ENCODE assay signal across 1 cellular context in the genomic region with DNA sequence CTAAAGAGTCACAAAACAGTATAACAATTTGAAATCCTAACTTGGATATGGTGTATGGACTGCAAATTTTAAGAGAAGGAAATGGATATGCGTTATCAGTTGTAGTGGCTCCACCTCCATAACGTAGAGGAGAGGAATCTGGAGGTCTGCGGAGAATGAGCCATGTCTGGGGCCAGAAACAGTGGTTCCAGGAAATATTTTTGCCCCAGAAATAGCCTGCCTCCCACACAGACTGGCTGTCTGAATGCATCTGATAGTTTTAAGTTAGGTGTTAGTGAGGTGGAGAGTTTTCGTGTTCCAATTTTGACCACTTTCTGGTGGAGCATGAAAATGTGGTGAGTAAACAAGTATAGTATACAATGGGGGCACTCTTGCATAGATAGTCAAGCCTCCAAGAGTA.
TF ChIP-seq lines count a peak whose summit lies in the region.

No MANE protein-coding gene starts in this region.

TF ChIP-seq in K562, 482 proteins besides CTCF, POLR2A, EP300 and RAD21 (continued from another document and continues in another):
- TF ChIP-seq, protein P1, sequence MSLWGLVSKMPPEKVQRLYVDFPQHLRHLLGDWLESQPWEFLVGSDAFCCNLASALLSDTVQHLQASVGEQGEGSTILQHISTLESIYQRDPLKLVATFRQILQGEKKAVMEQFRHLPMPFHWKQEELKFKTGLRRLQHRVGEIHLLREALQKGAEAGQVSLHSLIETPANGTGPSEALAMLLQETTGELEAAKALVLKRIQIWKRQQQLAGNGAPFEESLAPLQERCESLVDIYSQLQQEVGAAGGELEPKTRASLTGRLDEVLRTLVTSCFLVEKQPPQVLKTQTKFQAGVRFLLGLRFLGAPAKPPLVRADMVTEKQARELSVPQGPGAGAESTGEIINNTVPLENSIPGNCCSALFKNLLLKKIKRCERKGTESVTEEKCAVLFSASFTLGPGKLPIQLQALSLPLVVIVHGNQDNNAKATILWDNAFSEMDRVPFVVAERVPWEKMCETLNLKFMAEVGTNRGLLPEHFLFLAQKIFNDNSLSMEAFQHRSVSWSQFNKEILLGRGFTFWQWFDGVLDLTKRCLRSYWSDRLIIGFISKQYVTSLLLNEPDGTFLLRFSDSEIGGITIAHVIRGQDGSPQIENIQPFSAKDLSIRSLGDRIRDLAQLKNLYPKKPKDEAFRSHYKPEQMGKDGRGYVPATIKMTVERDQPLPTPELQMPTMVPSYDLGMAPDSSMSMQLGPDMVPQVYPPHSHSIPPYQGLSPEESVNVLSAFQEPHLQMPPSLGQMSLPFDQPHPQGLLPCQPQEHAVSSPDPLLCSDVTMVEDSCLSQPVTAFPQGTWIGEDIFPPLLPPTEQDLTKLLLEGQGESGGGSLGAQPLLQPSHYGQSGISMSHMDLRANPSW (CRISPR knock-in tag; IDR thresholded peaks at IDR 0.05) = no peak
- TF ChIP-seq TGIF2 (CRISPR knock-in tag; IDR thresholded peaks at IDR 0.05) (no peak), MAFK (IDR thresholded peaks at IDR 0.05; ENCODE audit: low read length) (no peak), ZNF384 (IDR thresholded peaks at IDR 0.05; ENCODE audit: low read depth, low read length) (no peak), FOXM1 (IDR thresholded peaks at IDR 0.05; ENCODE audit: low read depth) (peak; percentile 60), FOXM1 (CRISPR knock-in tag; IDR thresholded peaks at IDR 0.05; ENCODE audit: low read depth) (no peak), SMAD3 (CRISPR knock-in tag; conservative IDR thresholded peaks at IDR 0.05) (0 out of 2 replicates have a peak, but pooled peaks have one; percentile 14), KLF6 (CRISPR knock-in tag; IDR thresholded peaks at IDR 0.05; ENCODE audit: borderline replicate concordance) (no peak), GTF2E2 (tag; IDR thresholded peaks at IDR 0.05) (no peak; the same call in 1 of the 2 replicates), ZC3H8 (IDR thresholded peaks at IDR 0.05) (no peak), RCOR1 (IDR thresholded peaks at IDR 0.05; ENCODE audit: borderline replicate concordance in 1 of 2, low read depth in 2 of 2, low read length in 2 of 2) (peak in 1 of 2 experiments; percentile 85; a peak in 2 of 4 replicates), MYBL2 (IDR thresholded peaks at IDR 0.05; ENCODE audit: low read depth) (no peak), MYBL2 (CRISPR knock-in tag; IDR thresholded peaks at IDR 0.05; ENCODE audit: borderline replicate concordance) (no peak), POLR2H (tag; IDR thresholded peaks at IDR 0.05; ENCODE audit: low read depth) (peak; percentile 43; the same call in 1 of the 2 replicates), HDAC8 (tag; IDR thresholded peaks at IDR 0.05) (no peak), DPF2 (IDR thresholded peaks at IDR 0.05) (peak; percentile 75), RB1 (IDR thresholded peaks at IDR 0.05; ENCODE audit: low read depth) (no peak), DDX20 (tag; IDR thresholded peaks at IDR 0.05; ENCODE audit: low read depth) (no peak), MEF2A (IDR thresholded peaks at IDR 0.05; ENCODE audit: control insufficient read depth, low read depth, low read length) (peak; percentile 89; the same call in 1 of the 2 replicates), SREBF1 (IDR thresholded peaks at IDR 0.05; ENCODE audit: borderline replicate concordance, low read depth, low read length) (no peak), ELF1 (tag; IDR thresholded peaks at IDR 0.05) (no peak), KAT7 (CRISPR knock-in tag; IDR thresholded peaks at IDR 0.05; ENCODE audit: borderline replicate concordance) (no peak), POU5F1 (IDR thresholded peaks at IDR 0.05; ENCODE audit: borderline replicate concordance, low read depth, low read length, partially characterized antibody) (no peak), XRCC4 (IDR thresholded peaks at IDR 0.05; ENCODE audit: extremely low read depth, insufficient read depth, insufficient read length) (no peak), ZNF263 (CRISPR knock-in tag; IDR thresholded peaks at IDR 0.05; ENCODE audit: borderline replicate concordance) (no peak), HNRNPL (IDR thresholded peaks at IDR 0.05; ENCODE audit: low read depth, low read length) (no peak), ILK (tag; IDR thresholded peaks at IDR 0.05; ENCODE audit: borderline replicate concordance, low read depth) (no peak), FOS (IDR thresholded peaks at IDR 0.05; ENCODE audit: extremely low read depth, insufficient read length) (no peak), HDGF (IDR thresholded peaks at IDR 0.05) (no peak), ZFP30 (CRISPR knock-in tag; IDR thresholded peaks at IDR 0.05; ENCODE audit: borderline replicate concordance) (no peak), KHSRP (IDR thresholded peaks at IDR 0.05) (no peak), ZNF239 (CRISPR knock-in tag; IDR thresholded peaks at IDR 0.05) (no peak), TARDBP (IDR thresholded peaks at IDR 0.05) (no peak), ETS2 (tag; IDR thresholded peaks at IDR 0.05; ENCODE audit: borderline replicate concordance, poor library complexity, severe bottlenecking) (no peak)
- TF ChIP-seq, protein P2, sequence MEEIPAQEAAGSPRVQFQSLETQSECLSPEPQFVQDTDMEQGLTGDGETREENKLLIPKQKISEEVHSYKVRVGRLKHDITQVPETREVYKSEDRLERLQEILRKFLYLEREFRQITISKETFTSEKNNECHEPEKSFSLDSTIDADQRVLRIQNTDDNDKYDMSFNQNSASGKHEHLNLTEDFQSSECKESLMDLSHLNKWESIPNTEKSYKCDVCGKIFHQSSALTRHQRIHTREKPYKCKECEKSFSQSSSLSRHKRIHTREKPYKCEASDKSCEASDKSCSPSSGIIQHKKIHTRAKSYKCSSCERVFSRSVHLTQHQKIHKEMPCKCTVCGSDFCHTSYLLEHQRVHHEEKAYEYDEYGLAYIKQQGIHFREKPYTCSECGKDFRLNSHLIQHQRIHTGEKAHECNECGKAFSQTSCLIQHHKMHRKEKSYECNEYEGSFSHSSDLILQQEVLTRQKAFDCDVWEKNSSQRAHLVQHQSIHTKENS (CRISPR knock-in tag; IDR thresholded peaks at IDR 0.05) = no peak
- TF ChIP-seq, protein P3, sequence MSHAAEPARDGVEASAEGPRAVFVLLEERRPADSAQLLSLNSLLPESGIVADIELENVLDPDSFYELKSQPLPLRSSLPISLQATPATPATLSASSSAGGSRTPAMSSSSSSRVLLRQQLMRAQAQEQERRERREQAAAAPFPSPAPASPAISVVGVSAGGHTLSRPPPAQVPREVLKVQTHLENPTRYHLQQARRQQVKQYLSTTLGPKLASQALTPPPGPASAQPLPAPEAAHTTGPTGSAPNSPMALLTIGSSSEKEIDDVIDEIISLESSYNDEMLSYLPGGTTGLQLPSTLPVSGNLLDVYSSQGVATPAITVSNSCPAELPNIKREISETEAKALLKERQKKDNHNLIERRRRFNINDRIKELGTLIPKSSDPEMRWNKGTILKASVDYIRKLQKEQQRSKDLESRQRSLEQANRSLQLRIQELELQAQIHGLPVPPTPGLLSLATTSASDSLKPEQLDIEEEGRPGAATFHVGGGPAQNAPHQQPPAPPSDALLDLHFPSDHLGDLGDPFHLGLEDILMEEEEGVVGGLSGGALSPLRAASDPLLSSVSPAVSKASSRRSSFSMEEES (CRISPR knock-in tag; IDR thresholded peaks at IDR 0.05) = no peak
- TF ChIP-seq, protein P4, sequence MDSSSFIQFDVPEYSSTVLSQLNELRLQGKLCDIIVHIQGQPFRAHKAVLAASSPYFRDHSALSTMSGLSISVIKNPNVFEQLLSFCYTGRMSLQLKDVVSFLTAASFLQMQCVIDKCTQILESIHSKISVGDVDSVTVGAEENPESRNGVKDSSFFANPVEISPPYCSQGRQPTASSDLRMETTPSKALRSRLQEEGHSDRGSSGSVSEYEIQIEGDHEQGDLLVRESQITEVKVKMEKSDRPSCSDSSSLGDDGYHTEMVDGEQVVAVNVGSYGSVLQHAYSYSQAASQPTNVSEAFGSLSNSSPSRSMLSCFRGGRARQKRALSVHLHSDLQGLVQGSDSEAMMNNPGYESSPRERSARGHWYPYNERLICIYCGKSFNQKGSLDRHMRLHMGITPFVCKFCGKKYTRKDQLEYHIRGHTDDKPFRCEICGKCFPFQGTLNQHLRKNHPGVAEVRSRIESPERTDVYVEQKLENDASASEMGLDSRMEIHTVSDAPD (CRISPR knock-in tag; IDR thresholded peaks at IDR 0.05) = no peak
- TF ChIP-seq, protein P5, sequence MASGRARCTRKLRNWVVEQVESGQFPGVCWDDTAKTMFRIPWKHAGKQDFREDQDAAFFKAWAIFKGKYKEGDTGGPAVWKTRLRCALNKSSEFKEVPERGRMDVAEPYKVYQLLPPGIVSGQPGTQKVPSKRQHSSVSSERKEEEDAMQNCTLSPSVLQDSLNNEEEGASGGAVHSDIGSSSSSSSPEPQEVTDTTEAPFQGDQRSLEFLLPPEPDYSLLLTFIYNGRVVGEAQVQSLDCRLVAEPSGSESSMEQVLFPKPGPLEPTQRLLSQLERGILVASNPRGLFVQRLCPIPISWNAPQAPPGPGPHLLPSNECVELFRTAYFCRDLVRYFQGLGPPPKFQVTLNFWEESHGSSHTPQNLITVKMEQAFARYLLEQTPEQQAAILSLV (tag; IDR thresholded peaks at IDR 0.05) = no peak
- TF ChIP-seq, protein P6, sequence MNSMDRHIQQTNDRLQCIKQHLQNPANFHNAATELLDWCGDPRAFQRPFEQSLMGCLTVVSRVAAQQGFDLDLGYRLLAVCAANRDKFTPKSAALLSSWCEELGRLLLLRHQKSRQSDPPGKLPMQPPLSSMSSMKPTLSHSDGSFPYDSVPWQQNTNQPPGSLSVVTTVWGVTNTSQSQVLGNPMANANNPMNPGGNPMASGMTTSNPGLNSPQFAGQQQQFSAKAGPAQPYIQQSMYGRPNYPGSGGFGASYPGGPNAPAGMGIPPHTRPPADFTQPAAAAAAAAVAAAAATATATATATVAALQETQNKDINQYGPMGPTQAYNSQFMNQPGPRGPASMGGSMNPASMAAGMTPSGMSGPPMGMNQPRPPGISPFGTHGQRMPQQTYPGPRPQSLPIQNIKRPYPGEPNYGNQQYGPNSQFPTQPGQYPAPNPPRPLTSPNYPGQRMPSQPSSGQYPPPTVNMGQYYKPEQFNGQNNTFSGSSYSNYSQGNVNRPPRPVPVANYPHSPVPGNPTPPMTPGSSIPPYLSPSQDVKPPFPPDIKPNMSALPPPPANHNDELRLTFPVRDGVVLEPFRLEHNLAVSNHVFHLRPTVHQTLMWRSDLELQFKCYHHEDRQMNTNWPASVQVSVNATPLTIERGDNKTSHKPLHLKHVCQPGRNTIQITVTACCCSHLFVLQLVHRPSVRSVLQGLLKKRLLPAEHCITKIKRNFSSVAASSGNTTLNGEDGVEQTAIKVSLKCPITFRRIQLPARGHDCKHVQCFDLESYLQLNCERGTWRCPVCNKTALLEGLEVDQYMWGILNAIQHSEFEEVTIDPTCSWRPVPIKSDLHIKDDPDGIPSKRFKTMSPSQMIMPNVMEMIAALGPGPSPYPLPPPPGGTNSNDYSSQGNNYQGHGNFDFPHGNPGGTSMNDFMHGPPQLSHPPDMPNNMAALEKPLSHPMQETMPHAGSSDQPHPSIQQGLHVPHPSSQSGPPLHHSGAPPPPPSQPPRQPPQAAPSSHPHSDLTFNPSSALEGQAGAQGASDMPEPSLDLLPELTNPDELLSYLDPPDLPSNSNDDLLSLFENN (IDR thresholded peaks at IDR 0.05; ENCODE audit: low read depth in 2 of 2, low read length in 2 of 2) = no peak
- TF ChIP-seq, protein P7, sequence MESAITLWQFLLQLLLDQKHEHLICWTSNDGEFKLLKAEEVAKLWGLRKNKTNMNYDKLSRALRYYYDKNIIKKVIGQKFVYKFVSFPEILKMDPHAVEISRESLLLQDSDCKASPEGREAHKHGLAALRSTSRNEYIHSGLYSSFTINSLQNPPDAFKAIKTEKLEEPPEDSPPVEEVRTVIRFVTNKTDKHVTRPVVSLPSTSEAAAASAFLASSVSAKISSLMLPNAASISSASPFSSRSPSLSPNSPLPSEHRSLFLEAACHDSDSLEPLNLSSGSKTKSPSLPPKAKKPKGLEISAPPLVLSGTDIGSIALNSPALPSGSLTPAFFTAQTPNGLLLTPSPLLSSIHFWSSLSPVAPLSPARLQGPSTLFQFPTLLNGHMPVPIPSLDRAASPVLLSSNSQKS (CRISPR knock-in tag; IDR thresholded peaks at IDR 0.05) = no peak
- TF ChIP-seq, protein P8, sequence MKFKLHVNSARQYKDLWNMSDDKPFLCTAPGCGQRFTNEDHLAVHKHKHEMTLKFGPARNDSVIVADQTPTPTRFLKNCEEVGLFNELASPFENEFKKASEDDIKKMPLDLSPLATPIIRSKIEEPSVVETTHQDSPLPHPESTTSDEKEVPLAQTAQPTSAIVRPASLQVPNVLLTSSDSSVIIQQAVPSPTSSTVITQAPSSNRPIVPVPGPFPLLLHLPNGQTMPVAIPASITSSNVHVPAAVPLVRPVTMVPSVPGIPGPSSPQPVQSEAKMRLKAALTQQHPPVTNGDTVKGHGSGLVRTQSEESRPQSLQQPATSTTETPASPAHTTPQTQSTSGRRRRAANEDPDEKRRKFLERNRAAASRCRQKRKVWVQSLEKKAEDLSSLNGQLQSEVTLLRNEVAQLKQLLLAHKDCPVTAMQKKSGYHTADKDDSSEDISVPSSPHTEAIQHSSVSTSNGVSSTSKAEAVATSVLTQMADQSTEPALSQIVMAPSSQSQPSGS (CRISPR knock-in tag; IDR thresholded peaks at IDR 0.05) = no peak
- TF ChIP-seq, protein P9, sequence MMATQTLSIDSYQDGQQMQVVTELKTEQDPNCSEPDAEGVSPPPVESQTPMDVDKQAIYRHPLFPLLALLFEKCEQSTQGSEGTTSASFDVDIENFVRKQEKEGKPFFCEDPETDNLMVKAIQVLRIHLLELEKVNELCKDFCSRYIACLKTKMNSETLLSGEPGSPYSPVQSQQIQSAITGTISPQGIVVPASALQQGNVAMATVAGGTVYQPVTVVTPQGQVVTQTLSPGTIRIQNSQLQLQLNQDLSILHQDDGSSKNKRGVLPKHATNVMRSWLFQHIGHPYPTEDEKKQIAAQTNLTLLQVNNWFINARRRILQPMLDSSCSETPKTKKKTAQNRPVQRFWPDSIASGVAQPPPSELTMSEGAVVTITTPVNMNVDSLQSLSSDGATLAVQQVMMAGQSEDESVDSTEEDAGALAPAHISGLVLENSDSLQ (IDR thresholded peaks at IDR 0.05) = no peak
- TF ChIP-seq, protein P10, sequence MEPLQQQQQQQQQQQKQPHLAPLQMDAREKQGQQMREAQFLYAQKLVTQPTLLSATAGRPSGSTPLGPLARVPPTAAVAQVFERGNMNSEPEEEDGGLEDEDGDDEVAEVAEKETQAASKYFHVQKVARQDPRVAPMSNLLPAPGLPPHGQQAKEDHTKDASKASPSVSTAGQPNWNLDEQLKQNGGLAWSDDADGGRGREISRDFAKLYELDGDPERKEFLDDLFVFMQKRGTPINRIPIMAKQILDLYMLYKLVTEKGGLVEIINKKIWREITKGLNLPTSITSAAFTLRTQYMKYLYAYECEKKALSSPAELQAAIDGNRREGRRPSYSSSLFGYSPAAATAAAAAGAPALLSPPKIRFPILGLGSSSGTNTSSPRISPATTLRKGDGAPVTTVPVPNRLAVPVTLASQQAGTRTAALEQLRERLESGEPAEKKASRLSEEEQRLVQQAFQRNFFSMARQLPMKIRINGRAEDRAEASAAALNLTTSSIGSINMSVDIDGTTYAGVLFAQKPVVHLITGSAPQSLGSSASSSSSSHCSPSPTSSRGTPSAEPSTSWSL (CRISPR knock-in tag; IDR thresholded peaks at IDR 0.05; ENCODE audit: borderline replicate concordance) = no peak
- TF ChIP-seq, protein P11, sequence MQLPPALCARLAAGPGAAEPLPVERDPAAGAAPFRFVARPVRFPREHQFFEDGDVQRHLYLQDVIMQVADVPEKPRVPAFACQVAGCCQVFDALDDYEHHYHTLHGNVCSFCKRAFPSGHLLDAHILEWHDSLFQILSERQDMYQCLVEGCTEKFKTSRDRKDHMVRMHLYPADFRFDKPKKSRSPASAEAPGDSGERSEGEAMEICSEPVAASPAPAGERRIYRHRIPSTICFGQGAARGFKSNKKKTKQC (CRISPR knock-in tag; IDR thresholded peaks at IDR 0.05) = no peak
